Comparison of ENCODE assay signal across 12 cellular contexts in the genomic region with DNA sequence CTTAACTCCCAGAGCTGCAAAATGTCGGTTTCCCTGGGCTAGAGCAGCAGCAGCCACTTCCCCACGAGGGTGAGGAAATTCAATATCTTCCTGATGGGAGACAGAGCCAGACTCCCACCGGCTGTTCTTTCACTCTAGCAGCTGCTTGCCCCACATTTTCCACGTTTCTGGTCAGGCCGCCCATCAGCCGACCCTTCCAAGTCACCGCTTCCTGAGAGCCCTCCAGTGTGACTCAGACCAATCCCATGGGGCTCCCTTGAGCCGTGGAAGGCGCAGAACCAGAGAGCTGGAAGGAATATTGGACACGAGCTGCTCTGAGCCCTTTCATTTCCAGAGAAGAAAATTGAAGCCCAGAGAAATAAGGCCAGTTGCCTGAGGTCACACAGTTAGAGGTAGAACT.
DNase-seq lines count a peak whose midpoint lies in the region; ATAC-seq and TF ChIP-seq lines count a peak whose summit lies in the region.
"Had no signal": no experiment of that assay in that cellular context is flagged by ENCODE, and none has a peak within 500 bp of the region (broad histone marks: within the 10 kb centered on the region; RNA-seq: fewer than 3 reads in every experiment).

No MANE protein-coding gene starts in this region.

- CTCF ChIA-PET in A673 (lab: Charles Lee) = no interaction called here
- CTCF ChIA-PET in Panc1 (lab: Charles Lee) = no interaction called here
- CTCF ChIA-PET in OCI-LY7 (lab: Charles Lee; ENCODE audit: unreplicated experiment) = no interaction called here

- H3K27me3 ChIP-seq in A673 (replicated peaks; ENCODE audit: insufficient read depth, low read depth, low read length, poor library complexity) (no peaks in the 10 kb centered on the region), Panc1 (ENCODE audit: control insufficient read depth, insufficient read depth, low read length) (no peaks in the 10 kb centered on the region), neural progenitor cell (no peaks in the 10 kb centered on the region), right lobe of liver (no peaks in the 10 kb centered on the region)

- TF ChIP-seq CTCF in A673 (conservative IDR thresholded peaks at IDR 0.05; ENCODE audit: low read depth, low read length) (no peak), Panc1 (IDR thresholded peaks at IDR 0.05) (no peak), fibroblast of villous mesenchyme (IDR thresholded peaks at IDR 0.05; ENCODE audit: insufficient read depth, low read depth, low read length) (no peak), neural progenitor cell (IDR thresholded peaks at IDR 0.05) (no peak), OCI-LY7 (conservative IDR thresholded peaks at IDR 0.05; ENCODE audit: low read length) (no peak), right lobe of liver (IDR thresholded peaks at IDR 0.05) (no peak)

- peak; percentile 37 for DNase-seq in A673 (ENCODE audit: low spot score)
- no peak for DNase-seq in Panc1 (ENCODE audit: low read depth, low spot score)
- DNase-seq in fibroblast of villous mesenchyme (ENCODE audit: low read depth) = peak; percentile 75
- DNase-seq in neural progenitor cell (ENCODE audit: low spot score) = no peak
- DNase-seq in OCI-LY7 (ENCODE audit: low spot score) = no peak
- DNase-seq in activated CD8-positive, alpha-beta memory T cell treated with anti-CD3 and anti-CD28 coated beads, Interleukin-2, amount 50 U/mL, for 4 hours = no peak
- no peak for DNase-seq in right lobe of liver
- DNase-seq: activated CD4-positive, alpha-beta memory T cell treated with anti-CD3 and anti-CD28 coated beads for 36 hours; NCI-H1417; small intestine; stimulated activated naive CD8-positive, alpha-beta T cell treated with anti-CD3 and anti-CD28 coated beads, Interleukin-15, amount 100 ng/mL, for 72 hours had no signal

- H3K36me3 ChIP-seq in A673 (ENCODE audit: insufficient read depth, low read length, poor library complexity, severe bottlenecking) (no peaks in the 10 kb centered on the region), Panc1 (ENCODE audit: control insufficient read depth, insufficient read depth, low read length) (no peaks in the 10 kb centered on the region), neural progenitor cell (no peaks in the 10 kb centered on the region), OCI-LY7 (ENCODE audit: insufficient read depth, low read length) (no peaks in the 10 kb centered on the region), right lobe of liver (no peaks in the 10 kb centered on the region)

- H3K4me3 ChIP-seq in A673 (ENCODE audit: low read depth, low read length, poor library complexity, severe bottlenecking) (no peak overlapping the region), Panc1 (ENCODE audit: low read depth in 2 of 2, low read length in 2 of 2) (no peak overlapping the region), fibroblast of villous mesenchyme (ENCODE audit: low read depth, low read length) (no peak overlapping the region), neural progenitor cell (no peak overlapping the region), OCI-LY7 (ENCODE audit: low read depth, low read length, poor library complexity, severe bottlenecking) (no peak overlapping the region), right lobe of liver (no peak overlapping the region)

- no peak overlapping the region for H3K27ac Mint-ChIP-seq in neural progenitor cell
- H3K27ac Mint-ChIP-seq: activated CD4-positive, alpha-beta memory T cell treated with anti-CD3 and anti-CD28 coated beads for 36 hours; stimulated activated naive CD8-positive, alpha-beta T cell treated with anti-CD3 and anti-CD28 coated beads, Interleukin-15, amount 100 ng/mL, for 72 hours had no signal

- H3F3A ChIP-seq in neural progenitor cell (ENCODE audit: low read depth) = no peaks in the 10 kb centered on the region

- H3K79me2 ChIP-seq in neural progenitor cell (ENCODE audit: low read depth) = no peaks in the 10 kb centered on the region
- H3K79me2 ChIP-seq in OCI-LY7 (ENCODE audit: insufficient read depth, low read depth, low read length) = no peaks in the 10 kb centered on the region

- H3K4me1 Mint-ChIP-seq in neural progenitor cell = peaks cover 49% of the 10 kb centered on the region
- H3K4me1 Mint-ChIP-seq: stimulated activated naive CD8-positive, alpha-beta T cell treated with anti-CD3 and anti-CD28 coated beads, Interleukin-15, amount 100 ng/mL, for 72 hours had no signal

- ATAC-seq in Panc1 (no peak), HG03159 (IDR thresholded peaks at IDR 0.05; ENCODE audit: unreplicated experiment) (no peak), right lobe of liver (no peak)
- ATAC-seq: stimulated activated naive CD8-positive, alpha-beta T cell treated with anti-CD3 and anti-CD28 coated beads, Interleukin-15, amount 100 ng/mL, for 72 hours had no signal

- H3K4me2 ChIP-seq in neural progenitor cell = no peak overlapping the region
- no peak overlapping the region for H3K4me2 ChIP-seq in OCI-LY7 (ENCODE audit: low read length)

- no peak overlapping the region for H3K4me3 Mint-ChIP-seq in neural progenitor cell
- H3K4me3 Mint-ChIP-seq: activated CD4-positive, alpha-beta memory T cell treated with anti-CD3 and anti-CD28 coated beads for 36 hours; stimulated activated naive CD8-positive, alpha-beta T cell treated with anti-CD3 and anti-CD28 coated beads, Interleukin-15, amount 100 ng/mL, for 72 hours had no signal

- BruUV-seq in A673 (replicated peaks; lab: Mats Ljungman, UMichigan) = no TSS peak
- no TSS peak for BruUV-seq in Panc1 (replicated peaks; lab: Mats Ljungman, UMichigan)
- no TSS peak for BruUV-seq in OCI-LY7 (replicated peaks; lab: Mats Ljungman, UMichigan)

- no peaks in the 10 kb centered on the region for H3K4me1 ChIP-seq in A673 (ENCODE audit: insufficient read depth, low read length, poor library complexity, severe bottlenecking)
- peaks cover 6% of the 10 kb centered on the region; the same call in 1 of the 2 replicates for H3K4me1 ChIP-seq in Panc1 (ENCODE audit: control insufficient read depth, insufficient read depth, low read length)
- H3K4me1 ChIP-seq in neural progenitor cell = peaks cover 32% of the 10 kb centered on the region
- no peaks in the 10 kb centered on the region for H3K4me1 ChIP-seq in OCI-LY7 (ENCODE audit: insufficient read depth, low read length, poor library complexity, severe bottlenecking)
- H3K4me1 ChIP-seq in right lobe of liver = no peaks in the 10 kb centered on the region

- peaks cover 5% of the 10 kb centered on the region for H3K27me3 Mint-ChIP-seq in neural progenitor cell (ENCODE audit: insufficient read depth, low read depth)
- H3K27me3 Mint-ChIP-seq: stimulated activated naive CD8-positive, alpha-beta T cell treated with anti-CD3 and anti-CD28 coated beads, Interleukin-15, amount 100 ng/mL, for 72 hours had no signal

- no peaks in the 10 kb centered on the region for H3K36me3 Mint-ChIP-seq in neural progenitor cell
- H3K36me3 Mint-ChIP-seq: activated CD4-positive, alpha-beta memory T cell treated with anti-CD3 and anti-CD28 coated beads for 36 hours had no signal

- H4K20me1 ChIP-seq in neural progenitor cell (ENCODE audit: low read depth) = no peaks in the 10 kb centered on the region
- H4K20me1 ChIP-seq in OCI-LY7 (ENCODE audit: insufficient read depth, low read length) = no peaks in the 10 kb centered on the region

- peaks cover 21% of the 10 kb centered on the region for H3K9me3 ChIP-seq in A673 (ENCODE audit: low read depth, low read length, poor library complexity, severe bottlenecking)
- H3K9me3 ChIP-seq in Panc1 (ENCODE audit: control insufficient read depth, insufficient read depth, low read depth, low read length) = peaks cover 30% of the 10 kb centered on the region
- H3K9me3 ChIP-seq in neural progenitor cell (ENCODE audit: low read depth) = peaks cover 15% of the 10 kb centered on the region
- peaks cover 8% of the 10 kb centered on the region; the same call in 1 of the 2 replicates for H3K9me3 ChIP-seq in OCI-LY7 (ENCODE audit: low read length)
- H3K9me3 ChIP-seq in right lobe of liver = no peaks in the 10 kb centered on the region

- intact Hi-C loops in A673 (cut with micrococcal nuclease; ENCODE audit: unreplicated experiment) (loop anchor here (2.0 kb wide), 1 partner anchor 241 kb away; no protein-coding TSS in a partner anchor), Panc1 (cut with micrococcal nuclease; ENCODE audit: unreplicated experiment) (no loop called here), OCI-LY7 (cut with micrococcal nuclease; ENCODE audit: unreplicated experiment) (no loop called here), right lobe of liver (cut with DNase I) (no loop called here)

- H3K9me2 ChIP-seq in OCI-LY7 (ENCODE audit: insufficient read depth, low read length) = no peaks in the 10 kb centered on the region

- POLR2A ChIA-PET in A673 (lab: Charles Lee; ENCODE audit: low non-redundant PET) (no interaction called here), Panc1 (lab: Charles Lee) (no interaction called here), OCI-LY7 (lab: Charles Lee) (interaction anchor here (0.5 kb wide), 1 partner anchor 135 kb away, joined by 3 read pairs; no protein-coding TSS in a partner anchor)

- 59% methylated on average over 10 of the region's 10 CpGs for WGBS in right lobe of liver (ENCODE audit: insufficient coverage, low coverage, low lambda C conversion rate, missing lambda C conversion rate)

- no peak for TF ChIP-seq POLR2A in right lobe of liver (IDR thresholded peaks at IDR 0.05)

- H3K27ac ChIP-seq in A673 (ENCODE audit: low read depth, low read length, poor library complexity, severe bottlenecking) (no peak overlapping the region), Panc1 (ENCODE audit: low read length) (peak overlapping the region; percentile 60), neural progenitor cell (no peak overlapping the region), OCI-LY7 (ENCODE audit: low read depth, low read length, poor library complexity, severe bottlenecking) (no peak overlapping the region), right lobe of liver (no peak overlapping the region)

- no peak overlapping the region for H3K9ac ChIP-seq in neural progenitor cell

- peak overlapping the region; percentile 18 for H2AFZ ChIP-seq in neural progenitor cell (replicated peaks)
- H2AFZ ChIP-seq in OCI-LY7 (ENCODE audit: low read length) = no peak overlapping the region

- in situ Hi-C loops in Panc1 (cut with HindIII; ENCODE audit: low pct_unique_long_range_greater_than_20kb, low sequenced_read_pairs) = no loop called here

- peaks cover 22% of the 10 kb centered on the region for H3K9me3 Mint-ChIP-seq in neural progenitor cell

Comparison
In these comparisons a context has a peak if more than half of its experiments do, and no peak if none do; other contexts are left out.
1. DNase-seq: peak in A673 (single experiment) and fibroblast of villous mesenchyme (single experiment); none in Panc1 (single experiment), neural progenitor cell (single experiment), OCI-LY7 (single experiment), activated CD8-positive, alpha-beta memory T cell treated with anti-CD3 and anti-CD28 coated beads, Interleukin-2, amount 50 U/mL, for 4 hours (single experiment) and right lobe of liver (0 of 3).